9 cellular contexts compared by ENCODE assay signal in the genomic region with DNA sequence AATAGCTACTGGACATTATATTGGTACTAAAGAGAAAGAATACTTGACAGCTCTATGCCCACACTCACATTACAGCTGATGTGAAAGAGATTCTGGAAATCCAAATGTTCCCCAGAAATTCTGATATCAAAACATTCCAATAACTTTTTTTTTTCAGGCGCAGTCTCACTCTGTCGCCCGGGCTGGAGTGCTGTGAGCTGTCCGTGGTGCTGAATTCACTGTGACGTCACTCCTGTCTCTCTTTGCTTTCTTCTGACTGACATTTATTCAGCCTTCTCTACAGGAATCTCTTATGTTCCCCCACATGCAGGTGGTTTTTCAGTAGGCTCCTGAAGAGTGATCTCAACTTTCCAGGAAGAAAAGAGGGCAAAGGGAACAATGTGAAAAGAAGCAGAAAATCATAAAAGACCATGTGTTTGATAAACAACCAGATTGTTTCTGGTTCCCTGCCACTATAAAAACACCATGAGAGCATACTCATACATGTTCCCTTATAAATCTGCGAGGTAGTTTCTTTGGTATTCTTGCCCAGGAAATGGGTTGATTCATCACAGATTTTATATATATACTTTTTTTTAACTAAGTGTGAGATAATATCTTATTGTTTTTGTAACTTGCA. TPM values are rescaled to one million over a fixed set of nuclear protein-coding genes. Genes with fewer than 3 reads are reported as not detected.
DNase-seq lines count a peak whose midpoint lies in the region; ATAC-seq and TF ChIP-seq lines count a peak whose summit lies in the region.
"Had no signal": no experiment of that assay in that cellular context is flagged by ENCODE, and none has a peak within 500 bp of the region (broad histone marks: within the 10 kb centered on the region; RNA-seq: fewer than 3 reads in every experiment).

No MANE protein-coding gene starts in this region.

- H3K27ac ChIP-seq in right cardiac atrium (ENCODE audit: low read length) = no peak overlapping the region
- H3K27ac ChIP-seq: VCaP had no signal

- H3K9me3 ChIP-seq in right cardiac atrium (ENCODE audit: control insufficient read depth, low read length) = no peaks in the 10 kb centered on the region

- peaks cover 2% of the 10 kb centered on the region for H3K27me3 ChIP-seq in right cardiac atrium (ENCODE audit: control insufficient read depth, insufficient read depth)

- intact Hi-C loops in right cardiac atrium (cut with DNase I) = no loop called here

- H3K4me3 ChIP-seq in right cardiac atrium (ENCODE audit: low read length) = no peak overlapping the region

- ATAC-seq in SK-N-SH treated with all-trans-retinoic acid at 6 μM for 48 hours (peak; percentile 88), right cardiac atrium (peak in 1 of 2 donors; percentile 55), GM19467 (IDR thresholded peaks at IDR 0.05; ENCODE audit: unreplicated experiment) (no peak)

- H3K4me1 ChIP-seq in right cardiac atrium (ENCODE audit: control insufficient read depth, insufficient read depth, low read length) = no peaks in the 10 kb centered on the region

- CTCF ChIA-PET in HEK293T (lab: Yijun Ruan, JAX) = interaction anchor here (0.6 kb wide), 1 partner anchor 396 kb away, joined by 4 read pairs; no protein-coding TSS in a partner anchor

- WGBS in right cardiac atrium = 5% methylated on average over 6 of the region's 6 CpGs

- POLR2A ChIA-PET in HEK293T (lab: Yijun Ruan, JAX) = no interaction called here

- DNase-seq in HEK293T (ENCODE audit: extremely low spot score) (peak; percentile 73), right cardiac atrium (peak; percentile 64 to 87 (median 78)), cerebellum (ENCODE audit: low spot score) (no peak), DMS79 (lab: John Stamatoyannopoulos, UW) (no peak)
- peak; percentile 60 for DNase-seq in activated naive CD4-positive, alpha-beta T cell treated with anti-CD3 and anti-CD28 coated beads, Interleukin-2, amount 50 U/mL, for 16 hours
- DNase-seq in stimulated activated CD4-positive, alpha-beta T cell treated with anti-CD3 and anti-CD28 coated beads, Interleukin-12 subunit alpha, Interleukin-12 subunit beta, amount 100 ng/mL, for 24 hours (ENCODE audit: low read depth in 2 of 2) = peak; percentile 35 to 63

TF ChIP-seq in HEK293T, 16 proteins besides CTCF, POLR2A, EP300 and RAD21:
- TF ChIP-seq ZNF384 (IDR thresholded peaks at IDR 0.05) (peak; percentile 57; the same call in 1 of the 2 replicates), LEF1 (IDR thresholded peaks at IDR 0.05; ENCODE audit: borderline replicate concordance) (no peak), FOXK2 (IDR thresholded peaks at IDR 0.05) (no peak), L3MBTL2 (conservative IDR thresholded peaks at IDR 0.05) (no peak), NFRKB (IDR thresholded peaks at IDR 0.05) (no peak), HDGF (IDR thresholded peaks at IDR 0.05; ENCODE audit: borderline replicate concordance) (no peak), ARNT (IDR thresholded peaks at IDR 0.05) (no peak)
- TF ChIP-seq, protein P1, sequence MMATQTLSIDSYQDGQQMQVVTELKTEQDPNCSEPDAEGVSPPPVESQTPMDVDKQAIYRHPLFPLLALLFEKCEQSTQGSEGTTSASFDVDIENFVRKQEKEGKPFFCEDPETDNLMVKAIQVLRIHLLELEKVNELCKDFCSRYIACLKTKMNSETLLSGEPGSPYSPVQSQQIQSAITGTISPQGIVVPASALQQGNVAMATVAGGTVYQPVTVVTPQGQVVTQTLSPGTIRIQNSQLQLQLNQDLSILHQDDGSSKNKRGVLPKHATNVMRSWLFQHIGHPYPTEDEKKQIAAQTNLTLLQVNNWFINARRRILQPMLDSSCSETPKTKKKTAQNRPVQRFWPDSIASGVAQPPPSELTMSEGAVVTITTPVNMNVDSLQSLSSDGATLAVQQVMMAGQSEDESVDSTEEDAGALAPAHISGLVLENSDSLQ (IDR thresholded peaks at IDR 0.05) = peak; percentile 42; the same call in 1 of the 2 replicates
TF ChIP-seq in HEK293T: peak in this region for 2.

TF ChIP-seq in SK-N-SH treated with all-trans-retinoic acid at 6 μM for 48 hours, 23 proteins besides CTCF, POLR2A, EP300 and RAD21:
- TF ChIP-seq BACH2 (CRISPR knock-in tag; IDR thresholded peaks at IDR 0.05; ENCODE audit: borderline replicate concordance) (no peak), ZFP30 (CRISPR knock-in tag; IDR thresholded peaks at IDR 0.05) (no peak), SNAI2 (CRISPR knock-in tag; IDR thresholded peaks at IDR 0.05) (no peak)
- TF ChIP-seq, protein P2, sequence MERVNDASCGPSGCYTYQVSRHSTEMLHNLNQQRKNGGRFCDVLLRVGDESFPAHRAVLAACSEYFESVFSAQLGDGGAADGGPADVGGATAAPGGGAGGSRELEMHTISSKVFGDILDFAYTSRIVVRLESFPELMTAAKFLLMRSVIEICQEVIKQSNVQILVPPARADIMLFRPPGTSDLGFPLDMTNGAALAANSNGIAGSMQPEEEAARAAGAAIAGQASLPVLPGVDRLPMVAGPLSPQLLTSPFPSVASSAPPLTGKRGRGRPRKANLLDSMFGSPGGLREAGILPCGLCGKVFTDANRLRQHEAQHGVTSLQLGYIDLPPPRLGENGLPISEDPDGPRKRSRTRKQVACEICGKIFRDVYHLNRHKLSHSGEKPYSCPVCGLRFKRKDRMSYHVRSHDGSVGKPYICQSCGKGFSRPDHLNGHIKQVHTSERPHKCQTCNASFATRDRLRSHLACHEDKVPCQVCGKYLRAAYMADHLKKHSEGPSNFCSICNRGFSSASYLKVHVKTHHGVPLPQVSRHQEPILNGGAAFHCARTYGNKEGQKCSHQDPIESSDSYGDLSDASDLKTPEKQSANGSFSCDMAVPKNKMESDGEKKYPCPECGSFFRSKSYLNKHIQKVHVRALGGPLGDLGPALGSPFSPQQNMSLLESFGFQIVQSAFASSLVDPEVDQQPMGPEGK (CRISPR knock-in tag; IDR thresholded peaks at IDR 0.05; ENCODE audit: borderline replicate concordance) = no peak
- TF ChIP-seq, protein P3, sequence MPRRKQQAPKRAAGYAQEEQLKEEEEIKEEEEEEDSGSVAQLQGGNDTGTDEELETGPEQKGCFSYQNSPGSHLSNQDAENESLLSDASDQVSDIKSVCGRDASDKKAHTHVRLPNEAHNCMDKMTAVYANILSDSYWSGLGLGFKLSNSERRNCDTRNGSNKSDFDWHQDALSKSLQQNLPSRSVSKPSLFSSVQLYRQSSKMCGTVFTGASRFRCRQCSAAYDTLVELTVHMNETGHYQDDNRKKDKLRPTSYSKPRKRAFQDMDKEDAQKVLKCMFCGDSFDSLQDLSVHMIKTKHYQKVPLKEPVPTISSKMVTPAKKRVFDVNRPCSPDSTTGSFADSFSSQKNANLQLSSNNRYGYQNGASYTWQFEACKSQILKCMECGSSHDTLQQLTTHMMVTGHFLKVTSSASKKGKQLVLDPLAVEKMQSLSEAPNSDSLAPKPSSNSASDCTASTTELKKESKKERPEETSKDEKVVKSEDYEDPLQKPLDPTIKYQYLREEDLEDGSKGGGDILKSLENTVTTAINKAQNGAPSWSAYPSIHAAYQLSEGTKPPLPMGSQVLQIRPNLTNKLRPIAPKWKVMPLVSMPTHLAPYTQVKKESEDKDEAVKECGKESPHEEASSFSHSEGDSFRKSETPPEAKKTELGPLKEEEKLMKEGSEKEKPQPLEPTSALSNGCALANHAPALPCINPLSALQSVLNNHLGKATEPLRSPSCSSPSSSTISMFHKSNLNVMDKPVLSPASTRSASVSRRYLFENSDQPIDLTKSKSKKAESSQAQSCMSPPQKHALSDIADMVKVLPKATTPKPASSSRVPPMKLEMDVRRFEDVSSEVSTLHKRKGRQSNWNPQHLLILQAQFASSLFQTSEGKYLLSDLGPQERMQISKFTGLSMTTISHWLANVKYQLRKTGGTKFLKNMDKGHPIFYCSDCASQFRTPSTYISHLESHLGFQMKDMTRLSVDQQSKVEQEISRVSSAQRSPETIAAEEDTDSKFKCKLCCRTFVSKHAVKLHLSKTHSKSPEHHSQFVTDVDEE (CRISPR knock-in tag; IDR thresholded peaks at IDR 0.05) = no peak

RNA-seq across cellular contexts. Expression of a gene that starts 6.2 kb away (rescaled TPM):
- not detected for total RNA-seq in right cardiac atrium
- not detected for polyA plus RNA-seq in right cardiac atrium
- not detected for total RNA-seq in cerebellum

RNA-seq across cellular contexts. Expression of a gene that starts 31.7 kb away (rescaled TPM):
- total RNA-seq in right cardiac atrium (10 to 100 TPM; 27.5 to 98.1 (median 66.9) TPM), cerebellum (2.9 TPM)
- polyA plus RNA-seq in right cardiac atrium = 42.3 TPM

RNA-seq across cellular contexts. Expression of a gene that starts 37.9 kb away (rescaled TPM):
- total RNA-seq in right cardiac atrium = not detected
- polyA plus RNA-seq in right cardiac atrium = not detected
- total RNA-seq in cerebellum = not detected

RNA-seq across cellular contexts. Expression of a gene that starts 47.1 kb away (rescaled TPM):
- 1 to 10 TPM in 3 of 4 donors, under 1 TPM in 1; 0.68 to 2.6 (median 2.0) TPM for total RNA-seq in right cardiac atrium
- polyA plus RNA-seq in right cardiac atrium = 1.9 TPM
- 1.3 TPM for total RNA-seq in cerebellum

Comparison
In these comparisons a context has a peak if more than half of its experiments do, and no peak if none do; other contexts are left out.
1. DNase-seq: peak in HEK293T (single experiment), activated naive CD4-positive, alpha-beta T cell treated with anti-CD3 and anti-CD28 coated beads, Interleukin-2, amount 50 U/mL, for 16 hours (single experiment), right cardiac atrium (3 of 3) and stimulated activated CD4-positive, alpha-beta T cell treated with anti-CD3 and anti-CD28 coated beads, Interleukin-12 subunit alpha, Interleukin-12 subunit beta, amount 100 ng/mL, for 24 hours (2 of 2); none in cerebellum (single experiment) and DMS79 (single experiment).